In genomic region chr17:68176770-68177169, GRCh38 we compare ENCODE assay signal across 24 cellular contexts.
"Had no signal": no experiment of that assay in that cellular context is flagged by ENCODE, and none has a peak within 500 bp of the region (broad histone marks: within the 10 kb centered on the region; RNA-seq: fewer than 3 reads in every experiment).

No MANE protein-coding gene starts in this region.

- H3K9me3 ChIP-seq: colonic mucosa, esophagus squamous epithelium, suprapubic skin, upper lobe of right lung had no signal

- H3K27me3 ChIP-seq: colonic mucosa, suprapubic skin, upper lobe of right lung had no signal

- H3K27ac ChIP-seq: colonic mucosa, esophagus squamous epithelium, suprapubic skin, upper lobe of right lung had no signal

- H3K4me2 ChIP-seq: smooth muscle cell had no signal

- H3K27ac Mint-ChIP-seq: activated CD4-positive, alpha-beta memory T cell treated with anti-CD3 and anti-CD28 coated beads for 36 hours; activated CD4-positive, alpha-beta T cell treated with anti-CD3 and anti-CD28 coated beads for 36 hours; activated naive CD8-positive, alpha-beta T cell treated with anti-CD3 and anti-CD28 coated beads for 36 hours; activated T-cell treated with anti-CD3 and anti-CD28 coated beads, Interleukin-2, amount 50 U/mL, for 72 hours; brain; natural killer cell; progenitor cell of endocrine pancreas had no signal

- H3K4me3 ChIP-seq: colonic mucosa, esophagus squamous epithelium, smooth muscle cell, suprapubic skin, upper lobe of right lung had no signal

- H3K9me3 Mint-ChIP-seq: activated T-cell treated with anti-CD3 and anti-CD28 coated beads, Interleukin-2, amount 50 U/mL, for 72 hours; natural killer cell had no signal

- H3K4me1 Mint-ChIP-seq: brain had no signal

- ATAC-seq: activated CD4-positive, alpha-beta T cell treated with anti-CD3 and anti-CD28 coated beads for 36 hours; activated T-cell treated with anti-CD3 and anti-CD28 coated beads, Interleukin-2, amount 50 U/mL, for 72 hours; left ventricle myocardium superior; natural killer cell; right cardiac atrium; stimulated activated naive CD8-positive, alpha-beta T cell treated with anti-CD3 and anti-CD28 coated beads, Interleukin-15, Interleukin-2, amounts not matched to agents 100 U/mL and 50 U/mL, for 24 hours; upper lobe of right lung had no signal

- H3K4me1 ChIP-seq: colonic mucosa, upper lobe of right lung had no signal

- H3K36me3 Mint-ChIP-seq: activated CD4-positive, alpha-beta memory T cell treated with anti-CD3 and anti-CD28 coated beads for 36 hours; activated naive CD8-positive, alpha-beta T cell treated with anti-CD3 and anti-CD28 coated beads for 36 hours; natural killer cell had no signal

- H3K36me3 ChIP-seq: colonic mucosa, esophagus squamous epithelium, suprapubic skin, upper lobe of right lung had no signal

- DNase-seq: activated CD4-positive, alpha-beta memory T cell treated with anti-CD3 and anti-CD28 coated beads for 36 hours; activated CD4-positive, alpha-beta T cell treated with anti-CD3 and anti-CD28 coated beads for 36 hours; activated CD8-positive, alpha-beta memory T cell treated with anti-CD3 and anti-CD28 coated beads, Interleukin-2, amount 50 U/mL, for 4 hours; activated naive CD8-positive, alpha-beta T cell treated with anti-CD3 and anti-CD28 coated beads for 36 hours; activated T-cell treated with anti-CD3 and anti-CD28 coated beads, Interleukin-2, amount 50 U/mL, for 72 hours; amygdala; central memory CD4-positive, alpha-beta T cell; colonic mucosa; esophagus squamous epithelium; hypothalamus; left ventricle myocardium superior; mesenchymal stem cell; natural killer cell; nucleus accumbens; right cardiac atrium; stimulated activated CD4-positive, alpha-beta T cell treated with anti-CD3 and anti-CD28 coated beads, Interleukin-4, amount 100 ng/mL, for 4 hours; stimulated activated CD8-positive, alpha-beta memory T cell treated with anti-CD3 and anti-CD28 coated beads, Interleukin-4, amount 100 ng/mL, for 48 hours; stimulated activated naive CD8-positive, alpha-beta T cell treated with anti-CD3 and anti-CD28 coated beads, Interleukin-15, Interleukin-2, amounts not matched to agents 100 U/mL and 50 U/mL, for 24 hours; T-helper 9 cell; upper lobe of right lung had no signal

- H3K4me3 Mint-ChIP-seq: activated CD4-positive, alpha-beta memory T cell treated with anti-CD3 and anti-CD28 coated beads for 36 hours; activated CD4-positive, alpha-beta T cell treated with anti-CD3 and anti-CD28 coated beads for 36 hours; activated naive CD8-positive, alpha-beta T cell treated with anti-CD3 and anti-CD28 coated beads for 36 hours; activated T-cell treated with anti-CD3 and anti-CD28 coated beads, Interleukin-2, amount 50 U/mL, for 72 hours; brain; natural killer cell had no signal

- H3K27me3 Mint-ChIP-seq: activated CD4-positive, alpha-beta memory T cell treated with anti-CD3 and anti-CD28 coated beads for 36 hours; activated CD4-positive, alpha-beta T cell treated with anti-CD3 and anti-CD28 coated beads for 36 hours; activated naive CD8-positive, alpha-beta T cell treated with anti-CD3 and anti-CD28 coated beads for 36 hours; brain had no signal
